In genomic region chr2:2590141-2590540, GRCh38 we compare ENCODE assay signal across 16 cellular contexts.
"Had no signal": no experiment of that assay in that cellular context is flagged by ENCODE, and none has a peak within 500 bp of the region (broad histone marks: within the 10 kb centered on the region; RNA-seq: fewer than 3 reads in every experiment).

No MANE protein-coding gene starts in this region.

- H3K9me3 Mint-ChIP-seq: type B pancreatic cell had no signal

- H3K27ac Mint-ChIP-seq: type B pancreatic cell had no signal

- H3K36me3 ChIP-seq: colonic mucosa, gastroesophageal sphincter, neutrophil, sigmoid colon had no signal

- H3K9me3 ChIP-seq: colonic mucosa, gastroesophageal sphincter, neutrophil, psoas muscle, sigmoid colon had no signal

- H3K27me3 ChIP-seq: colonic mucosa, gastroesophageal sphincter, neutrophil, sigmoid colon had no signal

- H3K4me1 ChIP-seq: colonic mucosa, gastroesophageal sphincter, psoas muscle had no signal

- H3K4me3 Mint-ChIP-seq: naive thymus-derived CD8-positive, alpha-beta T cell; type B pancreatic cell had no signal

- H3K4me1 Mint-ChIP-seq: naive thymus-derived CD8-positive, alpha-beta T cell had no signal

- H3K27ac ChIP-seq: colonic mucosa, gastroesophageal sphincter, neutrophil, psoas muscle, sigmoid colon, skin epidermis had no signal

- ATAC-seq: esophagus mucosa; gastroesophageal sphincter; mucosa of descending colon; naive thymus-derived CD8-positive, alpha-beta T cell; psoas muscle had no signal

- H3K4me3 ChIP-seq: colonic mucosa, gastroesophageal sphincter, mucosa of descending colon, psoas muscle, sigmoid colon, skin epidermis had no signal

- DNase-seq: cerebellar nuclear complex; colonic mucosa; effector CD4-positive, alpha-beta T cell; glutamatergic neuron; mammary epithelial cell; mucosa of descending colon; naive thymus-derived CD8-positive, alpha-beta T cell; psoas muscle; retina; sigmoid colon; stimulated activated naive CD4-positive, alpha-beta T cell had no signal
